26 cellular contexts compared by ENCODE assay signal in genomic region chr13:35600137-35600536, GRCh38.
DNase-seq lines count a peak whose midpoint lies in the region; ATAC-seq and TF ChIP-seq lines count a peak whose summit lies in the region.
"Had no signal": no experiment of that assay in that cellular context is flagged by ENCODE, and none has a peak within 500 bp of the region (broad histone marks: within the 10 kb centered on the region; RNA-seq: fewer than 3 reads in every experiment).

No MANE protein-coding gene starts in this region.

- no peak for ATAC-seq in GM19023 (IDR thresholded peaks at IDR 0.05; ENCODE audit: unreplicated experiment)
- ATAC-seq: gastrocnemius medialis; natural killer cell treated with Interleukin-12 subunit alpha and Interleukin-12 subunit beta and Interleukin-15 and Interleukin-18, amount 100 ng/mL, for 72 hours; pancreas had no signal

- H3K27me3 ChIP-seq in WERI-Rb-1 (ENCODE audit: insufficient read depth, low read depth, severe bottlenecking) (no peaks in the 10 kb centered on the region), Peyer's patch (no peaks in the 10 kb centered on the region)
- H3K27me3 ChIP-seq: gastrocnemius medialis, pancreas, uterus had no signal

- H3K4me1 ChIP-seq in Peyer's patch, result no peaks in the 10 kb centered on the region
- H3K4me1 ChIP-seq: gastrocnemius medialis, pancreas had no signal

- no peaks in the 10 kb centered on the region for H3K9me3 ChIP-seq in WERI-Rb-1 (ENCODE audit: severe bottlenecking)
- no peaks in the 10 kb centered on the region for H3K9me3 ChIP-seq in Peyer's patch
- H3K9me3 ChIP-seq: gastrocnemius medialis, pancreas, right atrium auricular region, uterus had no signal

- H3K36me3 ChIP-seq in WERI-Rb-1, result no peaks in the 10 kb centered on the region
- H3K36me3 ChIP-seq in Peyer's patch, result no peaks in the 10 kb centered on the region
- H3K36me3 ChIP-seq: gastrocnemius medialis, pancreas, right atrium auricular region, uterus had no signal

- no peak for TF ChIP-seq POLR2A in Peyer's patch (IDR thresholded peaks at IDR 0.05)

- no peak overlapping the region for H3K4me3 ChIP-seq in WERI-Rb-1 (ENCODE audit: low read depth, low read length)
- H3K4me3 ChIP-seq in skeletal muscle cell (ENCODE audit: low read depth, low read length), result no peak overlapping the region
- no peak overlapping the region for H3K4me3 ChIP-seq in Peyer's patch
- H3K4me3 ChIP-seq: gastrocnemius medialis, pancreas, right atrium auricular region, uterus had no signal

- peak; percentile 69 for DNase-seq in EL
- no peak for DNase-seq in WERI-Rb-1
- peak; percentile 9 for DNase-seq in fibroblast of gingiva (ENCODE audit: low read depth)
- DNase-seq in skeletal muscle cell (ENCODE audit: low read depth), result peak; percentile 10
- no peak for DNase-seq in NCI-H1417 treated with DMSO at 0.1 percent for 48 hours (lab: John Stamatoyannopoulos, UW)
- no peak for DNase-seq in Peyer's patch
- DNase-seq: activated B cell treated with CpG ODN at 0.5 μM for 24 hours; activated CD4-positive, alpha-beta T cell treated with anti-CD3 and anti-CD28 coated beads, Interleukin-2, amount 50 U/mL, for 4 hours; activated naive CD4-positive, alpha-beta T cell treated with anti-CD3 and anti-CD28 coated beads, Interleukin-2, amount 50 U/mL, for 16 hours; CD4-positive, alpha-beta T cell; cerebellar nuclear complex; gastrocnemius medialis; H7; hypothalamus; midbrain; NCI-H1105; NCI-H2081 treated with DMSO at 0.1 percent for 48 hours; NCI-H345; pancreas; stimulated activated CD4-positive, alpha-beta T cell treated with anti-CD3 and anti-CD28 coated beads, Interleukin-4, amount 100 ng/mL, for 4 hours; stimulated activated naive CD4-positive, alpha-beta T cell; T-helper 9 cell; uterus had no signal

- H3K27ac ChIP-seq in WERI-Rb-1 (peak overlapping the region; percentile 84), Peyer's patch (no peak overlapping the region)
- H3K27ac ChIP-seq: gastrocnemius medialis, pancreas, right atrium auricular region, uterus had no signal

- no peak for TF ChIP-seq CTCF in WERI-Rb-1 (IDR thresholded peaks at IDR 0.05; ENCODE audit: low read depth, low read length)
- TF ChIP-seq CTCF in Peyer's patch (IDR thresholded peaks at IDR 0.05), result no peak

Comparison
In these comparisons a context has a peak if more than half of its experiments do, and no peak if none do; other contexts are left out.
1. DNase-seq: peak in EL (single experiment), fibroblast of gingiva (single experiment) and skeletal muscle cell (single experiment); none in WERI-Rb-1 (single experiment), NCI-H1417 treated with DMSO at 0.1 percent for 48 hours (single experiment) and Peyer's patch (0 of 3).